8 cellular contexts compared by ENCODE assay signal in the genomic region with DNA sequence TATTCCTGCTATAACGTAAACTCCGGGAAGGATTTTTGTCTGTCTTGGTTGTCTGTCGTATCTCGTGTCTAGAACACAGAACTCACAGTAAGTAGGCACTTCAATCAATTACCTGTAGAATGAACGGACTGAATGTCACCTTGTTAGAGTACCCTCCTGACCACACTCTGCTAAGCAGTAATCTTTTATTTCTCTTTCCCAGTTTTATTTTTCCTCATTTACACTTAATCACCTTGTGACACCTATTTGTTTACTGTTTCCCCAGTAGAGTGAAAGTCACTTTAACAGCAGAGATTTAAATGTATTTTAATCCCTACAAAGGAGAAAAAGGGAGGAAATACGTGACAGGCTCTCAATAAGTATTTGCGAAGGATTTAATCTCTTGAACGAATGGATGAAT. TPM values are rescaled to one million over a fixed set of nuclear protein-coding genes. Genes with fewer than 3 reads are reported as not detected.
A peak's percentile ranks its signal among the peaks of the same experiment; 100 is the strongest.
DNase-seq lines count a peak whose midpoint lies in the region; ATAC-seq and TF ChIP-seq lines count a peak whose summit lies in the region.

No MANE protein-coding gene starts in this region.

- intact Hi-C loops in Right ventricle myocardium superior (cut with DNase I), result no loop called here

- H3K36me3 ChIP-seq in right atrium auricular region (no peaks in the 10 kb centered on the region), mesodermal cell (ENCODE audit: control insufficient read depth, insufficient read depth, low read length) (no peaks in the 10 kb centered on the region)

- DNase-seq in right atrium auricular region (ENCODE audit: low spot score) (no peak), Right ventricle myocardium superior (no peak), astrocyte of the cerebellum (ENCODE audit: low read depth) (no peak), SK-N-DZ (ENCODE audit: low spot score) (no peak), NOMO-1 (lab: John Stamatoyannopoulos, UW; ENCODE audit: unreplicated experiment in 2 of 2) (no peak)

- H3K4me3 ChIP-seq in right atrium auricular region (peak overlapping the region; percentile 76 to 98), astrocyte of the cerebellum (ENCODE audit: low read depth, low read length) (peak overlapping the region; percentile 90), mesodermal cell (ENCODE audit: extremely low read depth, insufficient read depth, low read length, poor library complexity, severe bottlenecking) (peak overlapping the region; percentile 76)

- peaks cover 0 to 17% of the 10 kb centered on the region in 2 donors for H3K4me1 ChIP-seq in right atrium auricular region
- H3K4me1 ChIP-seq in mesodermal cell (ENCODE audit: control insufficient read depth, insufficient read depth, low read length, poor library complexity, severe bottlenecking), result no peaks in the 10 kb centered on the region

- WGBS in mesodermal cell (ENCODE audit: insufficient coverage in 2 of 2), 2 experiments, result 70 to 72% methylated on average over 6 to 7 of the region's 8 CpGs

- peak overlapping the region; percentile 88 to 89 for H3K27ac ChIP-seq in right atrium auricular region
- peak overlapping the region; percentile 81 for H3K27ac ChIP-seq in mesodermal cell (ENCODE audit: low read depth, low read length, severe bottlenecking)

- no peak for ATAC-seq in Right ventricle myocardium superior (ENCODE audit: poor library complexity)
- ATAC-seq in HG02798 (IDR thresholded peaks at IDR 0.05; ENCODE audit: poor library complexity, unreplicated experiment), result no peak
- ATAC-seq in GM19467 (IDR thresholded peaks at IDR 0.05; ENCODE audit: unreplicated experiment), result no peak

- H3K27me3 ChIP-seq in right atrium auricular region, result no peaks in the 10 kb centered on the region

- TF ChIP-seq CTCF in right atrium auricular region (IDR thresholded peaks at IDR 0.05) (no peak), astrocyte of the cerebellum (IDR thresholded peaks at IDR 0.05; ENCODE audit: low read depth, low read length, missing control alignments) (no peak)

- no peaks in the 10 kb centered on the region for H3K9me3 ChIP-seq in right atrium auricular region
- no peaks in the 10 kb centered on the region for H3K9me3 ChIP-seq in mesodermal cell (ENCODE audit: control insufficient read depth, low read length)

- in situ Hi-C loops in astrocyte of the cerebellum (cut with HindIII; ENCODE audit: low sequenced_read_pairs), result no loop called here

RNA-seq across cellular contexts. Expression of gene EPB41L5, which starts 0.5 kb away (rescaled TPM):
- total RNA-seq in right atrium auricular region, result 10 to 100 TPM in 1 of 2 donors, 1 to 10 TPM in 1; 7.9 to 15.4 TPM
- total RNA-seq in Right ventricle myocardium superior, result 8.1 TPM
- polyA plus RNA-seq in mesodermal cell (2013, experiment 1 of 2), result 41.1 TPM
- 44.7 TPM for polyA plus RNA-seq in mesodermal cell (2013, experiment 2 of 2)
- 8.3 and 9.6 TPM in 2 replicates for polyA plus RNA-seq in SK-N-DZ (2014; cell fraction: cytosol; rRNA removed)
- 8.9 and 14.4 TPM in 2 replicates for polyA plus RNA-seq in SK-N-DZ (2014; cell fraction: nucleus; rRNA removed)
